Comparison of ENCODE assay signal across 9 cellular contexts in genomic region chr3:138068579-138069174, GRCh38. TPM values are rescaled to one million over a fixed set of nuclear protein-coding genes. Genes with fewer than 3 reads are reported as not detected.
DNase-seq lines count a peak whose midpoint lies in the region; ATAC-seq and TF ChIP-seq lines count a peak whose summit lies in the region.
"Had no signal": no experiment of that assay in that cellular context is flagged by ENCODE, and none has a peak within 500 bp of the region (broad histone marks: within the 10 kb centered on the region; RNA-seq: fewer than 3 reads in every experiment).

No MANE protein-coding gene starts in this region.

- H2AFZ ChIP-seq in OCI-LY1 (ENCODE audit: low read length), result no peak overlapping the region

- 35 to 36% methylated on average over 9 of the region's 14 CpGs for WGBS in esophagus squamous epithelium, 2 donors

- H3K27ac ChIP-seq in HL-60 (replicated peaks), result no peak overlapping the region
- H3K27ac ChIP-seq in OCI-LY1 (ENCODE audit: low read depth, low read length, poor library complexity, severe bottlenecking), result no peak overlapping the region
- H3K27ac ChIP-seq in esophagus squamous epithelium, result no peak overlapping the region
- H3K27ac ChIP-seq: epithelial cell of prostate had no signal

- no peak overlapping the region for H3K4me2 ChIP-seq in OCI-LY1 (ENCODE audit: low read length)

- H3K9ac ChIP-seq in OCI-LY1 (ENCODE audit: low read length), result no peak overlapping the region

- no peaks in the 10 kb centered on the region for H3K9me3 Mint-ChIP-seq in natural killer cell treated with Interleukin-12 subunit alpha and Interleukin-12 subunit beta and Interleukin-15 and Interleukin-18, amount 100 ng/mL, for 72 hours

- H3K4me1 ChIP-seq in OCI-LY1 (ENCODE audit: insufficient read depth, low read length, severe bottlenecking) (no peaks in the 10 kb centered on the region), esophagus squamous epithelium (no peaks in the 10 kb centered on the region)

- no peaks in the 10 kb centered on the region for H3F3A ChIP-seq in OCI-LY1 (ENCODE audit: insufficient read depth, low read length)

- H3K79me2 ChIP-seq in OCI-LY1 (ENCODE audit: insufficient read depth, low read length), result no peaks in the 10 kb centered on the region

- no peaks in the 10 kb centered on the region for H3K9me2 ChIP-seq in OCI-LY1 (ENCODE audit: low read depth, low read length)

- no peaks in the 10 kb centered on the region for H4K20me1 ChIP-seq in OCI-LY1 (ENCODE audit: insufficient read depth, low read length)

- ATAC-seq in natural killer cell treated with Interleukin-12 subunit alpha and Interleukin-12 subunit beta and Interleukin-15 and Interleukin-18, amount 100 ng/mL, for 72 hours, result peak; percentile 55 to 74

- intact Hi-C loops in esophagus squamous epithelium (cut with DNase I), result loop anchor here (5.0 kb wide), 1 partner anchor 49 kb away; the partner anchor contains the start of gene DZIP1L

- no peak overlapping the region for H3K27ac Mint-ChIP-seq in natural killer cell treated with Interleukin-12 subunit alpha and Interleukin-12 subunit beta and Interleukin-15 and Interleukin-18, amount 100 ng/mL, for 72 hours

- TF ChIP-seq POLR2A in esophagus squamous epithelium (IDR thresholded peaks at IDR 0.05), result no peak

- H3K4me3 ChIP-seq in HL-60 (replicated peaks; ENCODE audit: insufficient read depth, low read length) (no peak overlapping the region), OCI-LY1 (ENCODE audit: low read depth, low read length, poor library complexity, severe bottlenecking) (no peak overlapping the region), esophagus squamous epithelium (no peak overlapping the region)

- H3K27me3 ChIP-seq in HL-60 (ENCODE audit: insufficient read depth, poor library complexity, severe bottlenecking), result no peaks in the 10 kb centered on the region
- H3K27me3 ChIP-seq in OCI-LY1 (ENCODE audit: insufficient read depth, low read length), result no peaks in the 10 kb centered on the region
- no peaks in the 10 kb centered on the region for H3K27me3 ChIP-seq in esophagus squamous epithelium

- H3K36me3 Mint-ChIP-seq in natural killer cell treated with Interleukin-12 subunit alpha and Interleukin-12 subunit beta and Interleukin-15 and Interleukin-18, amount 100 ng/mL, for 72 hours, result no peaks in the 10 kb centered on the region

- H3K4me1 Mint-ChIP-seq in natural killer cell treated with Interleukin-12 subunit alpha and Interleukin-12 subunit beta and Interleukin-15 and Interleukin-18, amount 100 ng/mL, for 72 hours (ENCODE audit: low read depth in 2 of 2), result peaks cover 5 to 9% of the 10 kb centered on the region in 2 donors

- H3K27me3 Mint-ChIP-seq in natural killer cell treated with Interleukin-12 subunit alpha and Interleukin-12 subunit beta and Interleukin-15 and Interleukin-18, amount 100 ng/mL, for 72 hours, result peaks cover 10 to 21% of the 10 kb centered on the region in 2 donors

- no peaks in the 10 kb centered on the region for H3K36me3 ChIP-seq in OCI-LY1 (ENCODE audit: insufficient read depth, low read length)
- peaks cover 0 to 91% (median 0%) of the 10 kb centered on the region in 3 donors for H3K36me3 ChIP-seq in esophagus squamous epithelium

- H3K4me3 Mint-ChIP-seq in natural killer cell treated with Interleukin-12 subunit alpha and Interleukin-12 subunit beta and Interleukin-15 and Interleukin-18, amount 100 ng/mL, for 72 hours, result no peak overlapping the region

- peak; percentile 68 for DNase-seq in DMS114 treated with DMSO at 0.1 percent for 48 hours (lab: John Stamatoyannopoulos, UW; ENCODE audit: unreplicated experiment)
- peak; percentile 82 for DNase-seq in GM20000 (ENCODE audit: low spot score)
- DNase-seq in HL-60 (ENCODE audit: low read depth in 1 of 2, low spot score in 1 of 2), result peak; percentile 54 to 77
- peak; percentile 73 for DNase-seq in activated T-cell treated with anti-CD3 and anti-CD28 coated beads for 24 hours (ENCODE audit: low read depth)
- peak; percentile 10 for DNase-seq in esophagus squamous epithelium (lab: John Stamatoyannopoulos, UW)
- peak; percentile 71 for DNase-seq in natural killer cell treated with Interleukin-12 subunit alpha and Interleukin-12 subunit beta and Interleukin-15 and Interleukin-18, amount 100 ng/mL, for 72 hours (ENCODE audit: low spot score)
- DNase-seq in stimulated activated naive CD4-positive, alpha-beta T cell treated with Interleukin-2 at 50 U/mL for 16 hours (lab: John Stamatoyannopoulos, UW), result peak; percentile 50

- TF ChIP-seq CTCF in GM20000 (IDR thresholded peaks at IDR 0.05; ENCODE audit: extremely low read depth, missing control alignments), result peak; percentile 99
- TF ChIP-seq CTCF in HL-60 (IDR thresholded peaks at IDR 0.05; ENCODE audit: insufficient read depth, low read length), result peak; percentile 100
- TF ChIP-seq CTCF in OCI-LY1 (IDR thresholded peaks at IDR 0.05; ENCODE audit: low read length), result peak; percentile 99
- TF ChIP-seq CTCF in esophagus squamous epithelium (IDR thresholded peaks at IDR 0.05), result peak; percentile 78 to 98 (median 96)

- H3K9me3 ChIP-seq in OCI-LY1 (ENCODE audit: low read length) (no peaks in the 10 kb centered on the region), esophagus squamous epithelium (no peaks in the 10 kb centered on the region)

RNA-seq across cellular contexts. Expression of gene DZIP1L, which starts 46.7 kb away (rescaled TPM):
- total RNA-seq in esophagus squamous epithelium, result 10 to 100 TPM in 1 of 4 donors, 1 to 10 TPM in 3; 1.7 to 17.4 (median 5.0) TPM
- total RNA-seq in natural killer cell treated with Interleukin-12 subunit alpha and Interleukin-12 subunit beta and Interleukin-15 and Interleukin-18, amount 100 ng/mL, for 72 hours, result not detected

RNA-seq across cellular contexts. Expression of gene CLDN18, which starts 58.7 kb away (rescaled TPM):
- under 1 TPM in 1 of 4 donors, not detected in 3; 0.38 TPM for total RNA-seq in esophagus squamous epithelium
- total RNA-seq in natural killer cell treated with Interleukin-12 subunit alpha and Interleukin-12 subunit beta and Interleukin-15 and Interleukin-18, amount 100 ng/mL, for 72 hours, result not detected

Comparison
In these comparisons a context has a peak if more than half of its experiments do, and no peak if none do; other contexts are left out.
1. DNase-seq: peak in every context shown above with its lines; median percentile 82 in GM20000; 73 in activated T-cell treated with anti-CD3 and anti-CD28 coated beads for 24 hours; 71 in natural killer cell treated with Interleukin-12 subunit alpha and Interleukin-12 subunit beta and Interleukin-15 and Interleukin-18, amount 100 ng/mL, for 72 hours; 68 in DMS114 treated with DMSO at 0.1 percent for 48 hours; 66 in HL-60; 50 in stimulated activated naive CD4-positive, alpha-beta T cell treated with Interleukin-2 at 50 U/mL for 16 hours; 10 in esophagus squamous epithelium.